ENCODE assay signal across 9 cellular contexts in the genomic region with DNA sequence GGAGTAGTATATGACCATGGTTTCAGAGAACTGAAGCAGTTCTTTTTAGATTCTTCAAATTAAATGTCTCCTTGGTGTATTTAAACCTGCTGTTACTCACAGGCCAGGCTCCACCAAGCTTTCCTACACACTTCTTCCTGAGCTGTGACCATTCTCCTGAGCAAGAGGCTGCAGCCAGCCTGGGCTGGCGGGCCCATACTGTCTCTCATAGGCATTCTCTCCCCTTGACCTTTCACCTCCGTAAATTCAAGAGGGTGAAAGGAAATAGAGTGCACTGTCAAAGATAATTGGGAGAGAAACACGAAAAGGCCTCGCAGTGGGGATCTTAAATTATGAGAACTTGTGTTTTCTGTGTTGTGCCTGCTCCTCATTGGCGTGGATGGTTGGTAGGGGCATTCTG. TPM values are rescaled to one million over a fixed set of nuclear protein-coding genes. Genes with fewer than 3 reads are reported as not detected.
DNase-seq lines count a peak whose midpoint lies in the region; ATAC-seq, FAIRE-seq and TF ChIP-seq lines count a peak whose summit lies in the region.
"Had no signal": no experiment of that assay in that cellular context is flagged by ENCODE, and none has a peak within 500 bp of the region (broad histone marks: within the 10 kb centered on the region; RNA-seq: fewer than 3 reads in every experiment).

No MANE protein-coding gene starts in this region.

- H3K27me3 ChIP-seq in bronchial epithelial cell (ENCODE audit: control insufficient read depth, insufficient read depth, low read length): no peaks in the 10 kb centered on the region

- H3K4me3 Mint-ChIP-seq in stimulated activated naive CD8-positive, alpha-beta T cell treated with anti-CD3 and anti-CD28 coated beads, Interleukin-15, Interleukin-2, amounts not matched to agents 100 ng/mL and 50 ng/mL, for 24 hours: peak overlapping the region; percentile 97

- no peak for ATAC-seq in stimulated activated naive CD8-positive, alpha-beta T cell treated with anti-CD3 and anti-CD28 coated beads, Interleukin-15, Interleukin-2, amounts not matched to agents 100 U/mL and 50 U/mL, for 24 hours

- 86 to 96% methylated on average over 3 of the region's 5 CpGs for WGBS in mesodermal cell (ENCODE audit: insufficient coverage in 2 of 2), 2 experiments

- H3K27me3 Mint-ChIP-seq in stimulated activated naive CD8-positive, alpha-beta T cell treated with anti-CD3 and anti-CD28 coated beads, Interleukin-15, Interleukin-2, amounts not matched to agents 100 ng/mL and 50 ng/mL, for 24 hours: no peaks in the 10 kb centered on the region

- peaks cover 10% of the 10 kb centered on the region for H3K36me3 ChIP-seq in bronchial epithelial cell (ENCODE audit: control insufficient read depth, insufficient read depth, low read length)
- H3K36me3 ChIP-seq in mesodermal cell (ENCODE audit: control insufficient read depth, insufficient read depth, low read length): peaks cover 54% of the 10 kb centered on the region

- TF ChIP-seq CTCF in bronchial epithelial cell (IDR thresholded peaks at IDR 0.05; ENCODE audit: insufficient read depth, low read length, severe bottlenecking): no peak

- no peak for DNase-seq in stimulated activated naive CD8-positive, alpha-beta T cell treated with anti-CD3 and anti-CD28 coated beads, Interleukin-15, Interleukin-2, amounts not matched to agents 100 U/mL and 50 U/mL, for 24 hours
- DNase-seq in bronchial epithelial cell (ENCODE audit: low read depth) (no peak), cerebellum (ENCODE audit: low spot score) (no peak), D341Med (ENCODE audit: low spot score) (no peak), NCI-H1436 (lab: John Stamatoyannopoulos, UW) (no peak)
- DNase-seq in stimulated activated naive CD4-positive, alpha-beta T cell (lab: John Stamatoyannopoulos, UW): no peak

- peaks cover 54% of the 10 kb centered on the region for H3K4me1 ChIP-seq in mesodermal cell (ENCODE audit: control insufficient read depth, insufficient read depth, low read length, poor library complexity, severe bottlenecking)

- no peaks in the 10 kb centered on the region for H3K9me3 Mint-ChIP-seq in stimulated activated naive CD8-positive, alpha-beta T cell treated with anti-CD3 and anti-CD28 coated beads, Interleukin-15, Interleukin-2, amounts not matched to agents 100 ng/mL and 50 ng/mL, for 24 hours

- FAIRE-seq in bronchial epithelial cell (lab: Jason Lieb, UNC): no peak
- FAIRE-seq: G401.6 had no signal

- H3K4me3 ChIP-seq in bronchial epithelial cell (ENCODE audit: low read depth, low read length): peak overlapping the region; percentile 97
- peak overlapping the region; percentile 97 for H3K4me3 ChIP-seq in mesodermal cell (ENCODE audit: extremely low read depth, insufficient read depth, low read length, poor library complexity, severe bottlenecking)

- peak overlapping the region; percentile 99 for H3K27ac ChIP-seq in mesodermal cell (ENCODE audit: low read depth, low read length, severe bottlenecking)

- H3K36me3 Mint-ChIP-seq in stimulated activated naive CD8-positive, alpha-beta T cell treated with anti-CD3 and anti-CD28 coated beads, Interleukin-15, Interleukin-2, amounts not matched to agents 100 ng/mL and 50 ng/mL, for 24 hours (ENCODE audit: low read depth): peaks cover 59% of the 10 kb centered on the region

- peaks cover 58% of the 10 kb centered on the region for H3K4me1 Mint-ChIP-seq in stimulated activated naive CD8-positive, alpha-beta T cell treated with anti-CD3 and anti-CD28 coated beads, Interleukin-15, Interleukin-2, amounts not matched to agents 100 ng/mL and 50 ng/mL, for 24 hours (ENCODE audit: low read depth)

- H3K9me3 ChIP-seq in mesodermal cell (ENCODE audit: control insufficient read depth, low read length): no peaks in the 10 kb centered on the region

- peak overlapping the region; percentile 97 for H3K27ac Mint-ChIP-seq in stimulated activated naive CD8-positive, alpha-beta T cell treated with anti-CD3 and anti-CD28 coated beads, Interleukin-15, Interleukin-2, amounts not matched to agents 100 ng/mL and 50 ng/mL, for 24 hours

RNA-seq across cellular contexts. Expression of gene ARF1, which starts 2.3 kb away (rescaled TPM):
- total RNA-seq in bronchial epithelial cell (240 and 297 TPM in 2 replicates), cerebellum (102 TPM)
- 549 TPM for polyA plus RNA-seq in mesodermal cell (2013, experiment 1 of 2)
- 481 TPM for polyA plus RNA-seq in mesodermal cell (2013, experiment 2 of 2)

RNA-seq across cellular contexts. Expression of gene C1orf35, which starts 18.3 kb away (rescaled TPM):
- total RNA-seq in bronchial epithelial cell (16.1 and 17.1 TPM in 2 replicates), cerebellum (4.5 TPM)
- 17.9 TPM for polyA plus RNA-seq in mesodermal cell (2013, experiment 1 of 2)
- 17.6 TPM for polyA plus RNA-seq in mesodermal cell (2013, experiment 2 of 2)

RNA-seq across cellular contexts. Expression of gene MRPL55, which starts 24.3 kb away (rescaled TPM):
- total RNA-seq in bronchial epithelial cell (43.2 and 87.7 TPM in 2 replicates), cerebellum (27.8 TPM)
- polyA plus RNA-seq in mesodermal cell (2013, experiment 1 of 2): 52.1 TPM
- polyA plus RNA-seq in mesodermal cell (2013, experiment 2 of 2): 40.0 TPM

RNA-seq across cellular contexts. Expression of gene GUK1, which starts 55.3 kb away (rescaled TPM):
- total RNA-seq in bronchial epithelial cell (519 and 695 TPM in 2 replicates), cerebellum (94.1 TPM)
- 181 TPM for polyA plus RNA-seq in mesodermal cell (2013, experiment 1 of 2)
- 154 TPM for polyA plus RNA-seq in mesodermal cell (2013, experiment 2 of 2)
